5 cellular contexts compared by ENCODE assay signal in the genomic region with DNA sequence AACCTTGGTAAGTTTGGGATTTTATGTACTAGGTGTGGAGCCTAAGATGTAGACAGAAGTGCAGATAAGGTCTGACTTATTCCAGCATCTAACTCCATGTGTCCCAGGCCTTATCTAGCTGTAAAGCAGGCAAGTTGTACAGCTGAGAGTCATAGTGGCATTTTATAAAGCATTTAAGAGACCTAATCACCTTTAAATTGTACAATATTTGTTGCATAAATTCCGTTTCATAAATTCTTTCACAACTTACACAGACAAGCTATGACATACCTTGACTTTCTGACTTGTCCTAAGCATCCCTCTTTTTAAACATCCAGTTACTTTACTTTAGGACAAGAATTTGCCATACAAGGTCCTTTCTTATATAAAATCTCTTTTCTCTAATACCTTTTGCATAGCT.
"Had no signal": no experiment of that assay in that cellular context is flagged by ENCODE, and none has a peak within 500 bp of the region (broad histone marks: within the 10 kb centered on the region; RNA-seq: fewer than 3 reads in every experiment).

No MANE protein-coding gene starts in this region.

- DNase-seq: GDM1, GF-D8 had no signal

- ATAC-seq: GM12878 had no signal

- H3K4me3 ChIP-seq: GM12878 had no signal

- FAIRE-seq: GM12878, GM12891, GM19239 had no signal
